In the genomic region with DNA sequence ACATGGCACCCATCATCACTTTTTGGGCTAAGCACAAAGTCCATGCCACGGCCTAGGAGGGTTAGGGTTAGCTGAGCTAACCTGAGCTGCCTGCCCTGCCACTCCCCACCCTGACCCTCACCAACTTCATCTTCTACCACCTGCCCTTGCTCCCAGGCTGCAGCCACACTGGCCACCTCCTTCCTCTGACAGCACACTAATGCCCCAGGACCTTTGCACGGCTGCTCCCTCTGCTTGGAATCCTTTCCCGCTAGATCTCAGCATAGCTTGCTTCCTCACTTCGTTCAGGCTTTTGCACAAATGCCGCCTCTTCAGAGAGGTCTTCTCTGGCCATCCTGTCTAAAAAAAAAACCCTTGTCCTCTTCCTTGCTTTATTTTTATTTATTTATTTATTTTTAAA, we compare ENCODE assay signal across 39 cellular contexts. TPM values are rescaled to one million over a fixed set of nuclear protein-coding genes. Genes with fewer than 3 reads are reported as not detected.
"Had no signal": no experiment of that assay in that cellular context is flagged by ENCODE, and none has a peak within 500 bp of the region (broad histone marks: within the 10 kb centered on the region; RNA-seq: fewer than 3 reads in every experiment).

No MANE protein-coding gene starts in this region.

- H3K27me3 Mint-ChIP-seq: brain had no signal

- DNase-seq: activated CD4-positive, alpha-beta memory T cell treated with anti-CD3 and anti-CD28 coated beads for 36 hours; activated CD4-positive, alpha-beta T cell treated with anti-CD3 and anti-CD28 coated beads for 1 hour; activated CD4-positive, alpha-beta T cell treated with anti-CD3 and anti-CD28 coated beads for 4 hours; activated CD4-positive, alpha-beta T cell treated with anti-CD3 and anti-CD28 coated beads, Interleukin-2, amount 10 ng/mL, durations not matched to agents 24 days and 14 days; activated CD4-positive, alpha-beta T cell treated with anti-CD3 and anti-CD28 coated beads, Interleukin-2, amount 50 U/mL, for 1 hour; activated CD4-positive, alpha-beta T cell treated with anti-CD3 and anti-CD28 coated beads, Interleukin-2, amount 50 U/mL, for 4 hours; activated CD4-positive, CD25-positive, alpha-beta regulatory T cell; activated CD8-positive, alpha-beta memory T cell treated with anti-CD3 and anti-CD28 coated beads, Interleukin-2, amount 50 U/mL, for 4 hours; activated CD8-positive, alpha-beta T cell treated with anti-CD3 and anti-CD28 coated beads for 36 hours; activated effector memory CD4-positive, alpha-beta T cell treated with anti-CD3 and anti-CD28 coated beads, Interleukin-2, amount 50 U/mL, for 16 hours; activated gamma-delta T cell treated with Interleukin-2 at 50 U/mL for 16 hours; activated naive CD4-positive, alpha-beta T cell; activated naive CD4-positive, alpha-beta T cell treated with anti-CD3 and anti-CD28 coated beads for 36 hours; activated naive CD4-positive, alpha-beta T cell treated with anti-CD3 and anti-CD28 coated beads, Interleukin-2, amount 50 U/mL, for 16 hours; activated naive CD8-positive, alpha-beta T cell treated with anti-CD3 and anti-CD28 coated beads for 36 hours; activated T-cell treated with anti-CD3 and anti-CD28 coated beads for 4 hours; activated T-cell treated with anti-CD3 and anti-CD28 coated beads, Interleukin-2, amount 50 U/mL, for 1 hour; activated T-cell treated with anti-CD3 and anti-CD28 coated beads, Interleukin-2, amount 50 U/mL, for 4 hours; activated T-cell treated with anti-CD3 and anti-CD28 coated beads, Interleukin-2, amount 50 U/mL, for 72 hours; adrenal gland; amniotic stem cell; aorta; caudate nucleus; cerebellar nuclear complex; T-helper 2 cell; T-helper 9 cell had no signal

- ATAC-seq: activated CD4-positive, CD25-positive, alpha-beta regulatory T cell treated with anti-CD3 and anti-CD28 coated beads, Interleukin-2, amount 50 U/mL, for 24 hours; activated CD8-positive, alpha-beta T cell treated with anti-CD3 and anti-CD28 coated beads for 36 hours; activated naive CD4-positive, alpha-beta T cell treated with anti-CD3 and anti-CD28 coated beads, Interleukin-2, amount 50 U/mL, for 72 hours; activated T-cell treated with anti-CD3 and anti-CD28 coated beads, Interleukin-2, amount 50 U/mL, for 4 hours; activated T-cell treated with anti-CD3 and anti-CD28 coated beads, Interleukin-2, amount 50 U/mL, for 72 hours; activated T-helper 17 cell treated with anti-CD3 and anti-CD28 coated beads, Interleukin-2, amount 50 U/mL, for 72 hours had no signal

- H3K27me3 ChIP-seq: adrenal gland had no signal

- H3K9me3 Mint-ChIP-seq: activated CD4-positive, alpha-beta memory T cell treated with anti-CD3 and anti-CD28 coated beads for 36 hours; activated CD4-positive, alpha-beta T cell treated with anti-CD3 and anti-CD28 coated beads, Interleukin-2, amount 10 ng/mL, durations not matched to agents 24 days and 14 days; activated CD8-positive, alpha-beta T cell treated with anti-CD3 and anti-CD28 coated beads for 36 hours; activated naive CD4-positive, alpha-beta T cell treated with anti-CD3 and anti-CD28 coated beads for 36 hours; activated naive CD4-positive, alpha-beta T cell treated with anti-CD3 and anti-CD28 coated beads, Interleukin-2, amount 50 U/mL, for 72 hours; activated naive CD8-positive, alpha-beta T cell treated with anti-CD3 and anti-CD28 coated beads for 36 hours; activated T-cell treated with anti-CD3 and anti-CD28 coated beads, Interleukin-2, amount 50 U/mL, for 4 hours; activated T-cell treated with anti-CD3 and anti-CD28 coated beads, Interleukin-2, amount 50 U/mL, for 72 hours; activated T-helper 1 cell treated with anti-CD3 and anti-CD28 coated beads, Interleukin-12 subunit alpha, Interleukin-12 subunit beta, Interleukin-2, Interleukin-4 antibody, amounts not matched to agents 30 ng/mL and 10 ng/mL and 1 ng/mL, durations not matched to agents 14 hours and 24 hours and 36 hours; activated T-helper 17 cell treated with anti-CD3 and anti-CD28 coated beads, Interleukin-2, amount 50 U/mL, for 72 hours; central memory CD8-positive, alpha-beta T cell; T-helper 1 cell treated with Interleukin-12 subunit alpha and Interleukin-12 subunit beta and Interleukin-4 antibody, amounts not matched to agents 30 μg/mL and 1 μg/mL, for 36 hours; T-helper 2 cell treated with Interferon-gamma antibody and Interleukin-4, amounts not matched to agents 5 μg/mL and 100 μg/mL, for 36 hours had no signal

- H3K27ac ChIP-seq: adrenal gland, cardiac muscle cell, VCaP had no signal

- FAIRE-seq: bronchial epithelial cell, TTC549 had no signal

- H3K4me3 ChIP-seq: adrenal gland, cardiac muscle cell had no signal

- H3K4me1 Mint-ChIP-seq: activated CD4-positive, alpha-beta T cell treated with anti-CD3 and anti-CD28 coated beads, Interleukin-2, amount 10 ng/mL, durations not matched to agents 24 days and 14 days; activated T-helper 17 cell treated with anti-CD3 and anti-CD28 coated beads, Interleukin-2, amount 50 U/mL, for 72 hours; central memory CD8-positive, alpha-beta T cell had no signal

- H3K4me3 Mint-ChIP-seq: activated CD4-positive, alpha-beta memory T cell treated with anti-CD3 and anti-CD28 coated beads for 36 hours; activated CD4-positive, alpha-beta T cell treated with anti-CD3 and anti-CD28 coated beads, Interleukin-2, amount 10 ng/mL, durations not matched to agents 24 days and 14 days; activated CD8-positive, alpha-beta T cell treated with anti-CD3 and anti-CD28 coated beads for 36 hours; activated naive CD4-positive, alpha-beta T cell treated with anti-CD3 and anti-CD28 coated beads for 36 hours; activated naive CD8-positive, alpha-beta T cell treated with anti-CD3 and anti-CD28 coated beads for 36 hours; activated T-cell treated with anti-CD3 and anti-CD28 coated beads, Interleukin-2, amount 50 U/mL, for 4 hours; activated T-cell treated with anti-CD3 and anti-CD28 coated beads, Interleukin-2, amount 50 U/mL, for 72 hours; activated T-helper 1 cell treated with anti-CD3 and anti-CD28 coated beads, Interleukin-12 subunit alpha, Interleukin-12 subunit beta, Interleukin-2, Interleukin-4 antibody, amounts not matched to agents 30 ng/mL and 10 ng/mL and 1 ng/mL, durations not matched to agents 14 hours and 24 hours and 36 hours; activated T-helper 17 cell treated with anti-CD3 and anti-CD28 coated beads, Interleukin-2, amount 50 U/mL, for 72 hours; brain; central memory CD8-positive, alpha-beta T cell; T-helper 1 cell treated with Interleukin-12 subunit alpha and Interleukin-12 subunit beta and Interleukin-4 antibody, amounts not matched to agents 30 μg/mL and 1 μg/mL, for 36 hours; T-helper 2 cell treated with Interferon-gamma antibody and Interleukin-4, amounts not matched to agents 5 μg/mL and 100 μg/mL, for 36 hours had no signal

- H3K27ac Mint-ChIP-seq: activated CD4-positive, alpha-beta memory T cell treated with anti-CD3 and anti-CD28 coated beads for 36 hours; activated CD4-positive, alpha-beta T cell treated with anti-CD3 and anti-CD28 coated beads, Interleukin-2, amount 10 ng/mL, durations not matched to agents 24 days and 14 days; activated CD8-positive, alpha-beta T cell treated with anti-CD3 and anti-CD28 coated beads for 36 hours; activated naive CD4-positive, alpha-beta T cell treated with anti-CD3 and anti-CD28 coated beads for 36 hours; activated naive CD4-positive, alpha-beta T cell treated with anti-CD3 and anti-CD28 coated beads, Interleukin-2, amount 50 U/mL, for 72 hours; activated naive CD8-positive, alpha-beta T cell treated with anti-CD3 and anti-CD28 coated beads for 36 hours; activated T-cell treated with anti-CD3 and anti-CD28 coated beads, Interleukin-2, amount 50 U/mL, for 72 hours; activated T-helper 1 cell treated with anti-CD3 and anti-CD28 coated beads, Interleukin-12 subunit alpha, Interleukin-12 subunit beta, Interleukin-2, Interleukin-4 antibody, amounts not matched to agents 30 ng/mL and 10 ng/mL and 1 ng/mL, durations not matched to agents 14 hours and 24 hours and 36 hours; activated T-helper 17 cell treated with anti-CD3 and anti-CD28 coated beads, Interleukin-2, amount 50 U/mL, for 72 hours; T-helper 1 cell treated with Interleukin-12 subunit alpha and Interleukin-12 subunit beta and Interleukin-4 antibody, amounts not matched to agents 30 μg/mL and 1 μg/mL, for 36 hours; T-helper 2 cell treated with Interferon-gamma antibody and Interleukin-4, amounts not matched to agents 5 μg/mL and 100 μg/mL, for 36 hours had no signal

- H3K36me3 ChIP-seq: adrenal gland, cardiac muscle cell had no signal

- H3K4me1 ChIP-seq: adrenal gland had no signal

- H3K9me3 ChIP-seq: adrenal gland had no signal

- H3K36me3 Mint-ChIP-seq: activated CD4-positive, alpha-beta memory T cell treated with anti-CD3 and anti-CD28 coated beads for 36 hours; activated naive CD4-positive, alpha-beta T cell treated with anti-CD3 and anti-CD28 coated beads, Interleukin-2, amount 50 U/mL, for 72 hours; activated naive CD8-positive, alpha-beta T cell treated with anti-CD3 and anti-CD28 coated beads for 36 hours had no signal

RNA-seq across cellular contexts. Expression of gene SHANK1, which starts 13.2 kb away (rescaled TPM):
- total RNA-seq: activated CD4-positive, alpha-beta memory T cell treated with anti-CD3 and anti-CD28 coated beads for 36 hours; activated CD4-positive, alpha-beta T cell treated with anti-CD3 and anti-CD28 coated beads, Interleukin-2, amount 10 ng/mL, durations not matched to agents 24 days and 14 days; activated CD8-positive, alpha-beta memory T cell treated with anti-CD3 and anti-CD28 coated beads for 36 hours; activated naive CD4-positive, alpha-beta T cell treated with anti-CD3 and anti-CD28 coated beads for 36 hours; activated T-helper 1 cell treated with anti-CD3 and anti-CD28 coated beads, Interleukin-12 subunit alpha, Interleukin-12 subunit beta, Interleukin-2, Interleukin-4 antibody, amounts not matched to agents 30 ng/mL and 10 ng/mL and 1 ng/mL, durations not matched to agents 14 hours and 24 hours and 36 hours; activated T-helper 17 cell treated with anti-CD3 and anti-CD28 coated beads, Interleukin-2, amount 50 U/mL, for 72 hours; bronchial epithelial cell had no signal

RNA-seq across cellular contexts. Expression of gene C19orf81, which starts 57.1 kb away (rescaled TPM):
- total RNA-seq: activated T-helper 1 cell treated with anti-CD3 and anti-CD28 coated beads, Interleukin-12 subunit alpha, Interleukin-12 subunit beta, Interleukin-2, Interleukin-4 antibody, amounts not matched to agents 30 ng/mL and 10 ng/mL and 1 ng/mL, durations not matched to agents 14 hours and 24 hours and 36 hours; activated T-helper 17 cell treated with anti-CD3 and anti-CD28 coated beads, Interleukin-2, amount 50 U/mL, for 72 hours; aorta; bronchial epithelial cell had no signal
- polyA plus RNA-seq: aorta had no signal
